ENCODE assay signal across 27 cellular contexts in genomic region chr3:54343495-54343894, GRCh38.
"Had no signal": no experiment of that assay in that cellular context is flagged by ENCODE, and none has a peak within 500 bp of the region (broad histone marks: within the 10 kb centered on the region; RNA-seq: fewer than 3 reads in every experiment).

No MANE protein-coding gene starts in this region.

- H3K4me3 ChIP-seq: lower lobe of right lung, ovary, right atrium auricular region, right lobe of liver, smooth muscle cell, stomach, testis, thyroid gland, transverse colon, upper lobe of right lung had no signal

- ATAC-seq: left lobe of liver; lower lobe of right lung; natural killer cell; right lobe of liver; stimulated activated naive B cell treated with anti-CD40 and anti-IgM and Interleukin-4, amounts not matched to agents 10 μg/mL and 1 μg/mL and 100 μg/mL, for 72 hours; stimulated activated naive CD8-positive, alpha-beta T cell treated with anti-CD3 and anti-CD28 coated beads, Interleukin-15, Interleukin-2, amounts not matched to agents 100 U/mL and 50 U/mL, for 24 hours; upper lobe of right lung had no signal

- H3K4me1 ChIP-seq: lower lobe of right lung, right atrium auricular region, right lobe of liver, stomach, transverse colon, upper lobe of right lung had no signal

- H3K27me3 ChIP-seq: ovary, right atrium auricular region, right lobe of liver, testis, thyroid gland, upper lobe of right lung had no signal

- H3K36me3 Mint-ChIP-seq: mesothelial cell of epicardium; naive B cell; natural killer cell; stimulated activated naive B cell treated with anti-CD40 and anti-IgM and Interleukin-4, amounts not matched to agents 10 μg/mL and 1 μg/mL and 100 μg/mL, for 72 hours had no signal

- H3K27ac ChIP-seq: lower lobe of right lung, ovary, right atrium auricular region, right lobe of liver, stomach, testis, thyroid gland, transverse colon, upper lobe of right lung had no signal

- H3K27ac Mint-ChIP-seq: mesothelial cell of epicardium; naive B cell; natural killer cell; progenitor cell of endocrine pancreas; stimulated activated naive B cell treated with anti-CD40 and anti-IgM and Interleukin-4, amounts not matched to agents 10 μg/mL and 1 μg/mL and 100 μg/mL, for 72 hours had no signal

- H3K4me2 ChIP-seq: smooth muscle cell had no signal

- H3K4me3 Mint-ChIP-seq: mesothelial cell of epicardium; naive B cell; natural killer cell; stimulated activated naive B cell treated with anti-CD40 and anti-IgM and Interleukin-4, amounts not matched to agents 10 μg/mL and 1 μg/mL and 100 μg/mL, for 72 hours had no signal

- H3K9me3 Mint-ChIP-seq: mesothelial cell of epicardium; natural killer cell; stimulated activated naive B cell treated with anti-CD40 and anti-IgM and Interleukin-4, amounts not matched to agents 10 μg/mL and 1 μg/mL and 100 μg/mL, for 72 hours had no signal

- H3K9me3 ChIP-seq: lower lobe of right lung, ovary, right atrium auricular region, right lobe of liver, stomach, testis, thyroid gland, transverse colon, upper lobe of right lung had no signal

- DNase-seq: hippocampal formation; kidney glomerular epithelial cell; left cardiac atrium; left ventricle myocardium superior; lower lobe of right lung; mammary epithelial cell; mesenchymal stem cell; naive B cell; natural killer cell; ovary; right lobe of liver; stimulated activated CD4-positive, alpha-beta T cell treated with anti-CD3 and anti-CD28 coated beads, Interleukin-12 subunit alpha, Interleukin-12 subunit beta, amount 100 ng/mL, for 4 hours; stimulated activated CD4-positive, alpha-beta T cell treated with anti-CD3 and anti-CD28 coated beads, Interleukin-15, amount 100 ng/mL, for 24 hours; stimulated activated CD4-positive, alpha-beta T cell treated with anti-CD3 and anti-CD28 coated beads, Interleukin-2, amount 100 ng/mL, for 24 hours; stimulated activated CD4-positive, alpha-beta T cell treated with anti-CD3 and anti-CD28 coated beads, Interleukin-4, amount 100 ng/mL, for 1 hour; stimulated activated naive B cell treated with anti-CD40 and anti-IgM and Interleukin-4, amounts not matched to agents 10 μg/mL and 1 μg/mL and 100 μg/mL, for 72 hours; stimulated activated naive CD8-positive, alpha-beta T cell treated with anti-CD3 and anti-CD28 coated beads, Interleukin-15, Interleukin-2, amounts not matched to agents 100 U/mL and 50 U/mL, for 24 hours; stomach; transverse colon; upper lobe of right lung had no signal

- H3K36me3 ChIP-seq: lower lobe of right lung, ovary, right atrium auricular region, right lobe of liver, stomach, thyroid gland, transverse colon, upper lobe of right lung had no signal

- H3K4me1 Mint-ChIP-seq: natural killer cell had no signal
